Comparison of ENCODE assay signal across 8 cellular contexts in the genomic region with DNA sequence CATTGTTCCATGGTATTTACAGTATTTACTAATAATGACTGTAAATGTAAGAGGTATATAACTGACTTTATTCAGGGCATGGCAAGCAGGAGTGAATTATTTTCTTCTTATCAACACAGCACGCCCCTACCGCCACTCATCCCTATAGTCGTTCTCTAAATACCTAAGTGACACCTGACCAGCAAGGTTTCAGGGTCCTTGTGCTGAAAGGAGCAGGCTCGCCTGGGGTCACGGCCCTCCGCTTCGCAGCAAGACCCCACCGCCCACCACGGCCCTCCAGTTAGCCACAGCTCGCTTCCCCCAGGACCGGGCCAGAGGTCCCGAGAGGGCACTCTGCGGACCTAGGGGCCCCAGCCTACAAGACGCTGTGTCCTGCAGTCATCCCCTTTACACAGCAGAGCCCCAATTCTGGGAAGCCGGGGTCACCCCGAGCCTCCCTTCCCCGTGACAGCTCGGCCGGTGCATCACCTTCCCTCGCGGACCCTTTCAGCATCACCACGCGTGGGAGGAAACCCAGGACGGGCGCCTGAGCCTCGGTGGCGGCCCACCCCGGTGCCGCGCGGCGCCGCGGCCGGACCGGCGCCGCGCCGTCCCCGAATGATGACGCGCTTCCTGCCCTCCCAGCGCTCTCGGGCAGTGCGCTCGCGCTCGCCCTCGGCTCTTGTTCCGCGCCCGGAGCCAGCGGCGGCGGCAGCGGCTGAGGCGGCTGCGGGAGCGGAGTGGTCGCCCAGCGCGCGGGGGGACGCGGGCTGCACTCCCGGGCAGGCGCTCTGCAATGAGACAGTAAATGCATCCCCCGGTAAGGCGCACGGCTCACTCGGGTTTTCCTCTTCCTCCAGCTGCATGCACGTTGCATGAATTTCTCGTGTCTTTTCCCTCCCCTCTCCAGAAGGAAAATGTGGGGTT. TPM values are rescaled to one million over a fixed set of nuclear protein-coding genes. Genes with fewer than 3 reads are reported as not detected.
DNase-seq lines count a peak whose midpoint lies in the region; ATAC-seq, FAIRE-seq and TF ChIP-seq lines count a peak whose summit lies in the region.

Gene TLN2 (plus strand): TSS at position 664 of the 906 bp plus-strand sequence.

- peak; percentile 86 for ATAC-seq in GM19467 (IDR thresholded peaks at IDR 0.05; ENCODE audit: unreplicated experiment)

- in situ Hi-C loops in Caki2 (cut with HindIII; ENCODE audit: low pct_unique_long_range_greater_than_20kb, low sequenced_read_pairs) = no loop called here

- H3K9me3 Mint-ChIP-seq in nephron = no peaks in the 10 kb centered on the region

- peak within 1 kb of the TSS; percentile 83 to 95 (median 92) for H3K27ac Mint-ChIP-seq in nephron

- peaks cover 4% of the 10 kb centered on the region for H3K27me3 Mint-ChIP-seq in nephron (ENCODE audit: low read depth)

- no peak for FAIRE-seq in RCC 7860 (lab: Jason Lieb, UNC)

- peak within 1 kb of the TSS; percentile 96 to 99 (median 97) for H3K4me3 Mint-ChIP-seq in nephron

- DNase-seq in Caki2 (ENCODE audit: low read depth) (peak; percentile 72), HK-2 (ENCODE audit: unreplicated experiment) (peak; percentile 59), RCC 7860 (ENCODE audit: low spot score) (peak; percentile 37), fibroblast of the conjunctiva (ENCODE audit: low read depth) (peak; percentile 29), superior temporal gyrus (ENCODE audit: extremely low spot score) (peak; percentile 82)
- peak; percentile 34 for DNase-seq in activated effector memory CD4-positive, alpha-beta T cell treated with Interleukin-2 at 50 U/mL for 16 hours

- no peak for TF ChIP-seq CTCF in nephron (IDR thresholded peaks at IDR 0.05; ENCODE audit: unreplicated experiment in 3 of 3)

- no peaks in the 10 kb centered on the region for H3K36me3 Mint-ChIP-seq in nephron (ENCODE audit: low read depth)

- peaks cover 17% of the 10 kb centered on the region for H3K4me1 Mint-ChIP-seq in nephron

RNA-seq across cellular contexts. Expression of gene TLN2, which starts in this region (rescaled TPM):
- total RNA-seq in Caki2 (2014; rRNA removed; shearing (Covaris generic); ENCODE audit: low replicate concordance) = 9.4 and 13.6 TPM in 2 replicates

Comparison
In these comparisons a context has a peak if more than half of its experiments do, and no peak if none do; other contexts are left out.
1. Peak in every context shown above with its lines: DNase-seq and ATAC-seq.
2. DNase-seq: peak in every context shown above with its lines; median percentile 82 in superior temporal gyrus; 72 in Caki2; 59 in HK-2; 37 in RCC 7860; 34 in activated effector memory CD4-positive, alpha-beta T cell treated with Interleukin-2 at 50 U/mL for 16 hours; 29 in fibroblast of the conjunctiva.